In genomic region chr2:95017836-95018235, GRCh38 we compare ENCODE assay signal across 26 cellular contexts. TPM values are rescaled to one million over a fixed set of nuclear protein-coding genes. Genes with fewer than 3 reads are reported as not detected.
"Had no signal": no experiment of that assay in that cellular context is flagged by ENCODE, and none has a peak within 500 bp of the region (broad histone marks: within the 10 kb centered on the region; RNA-seq: fewer than 3 reads in every experiment).

No MANE protein-coding gene starts in this region.

- H3K4me3 Mint-ChIP-seq: endodermal cell; immature natural killer cell; naive B cell; nephron progenitor cell; stimulated activated naive B cell treated with anti-CD40 and anti-IgM and Interleukin-4, amounts not matched to agents 10 μg/mL and 1 μg/mL and 100 μg/mL, for 72 hours; stimulated activated naive CD8-positive, alpha-beta T cell treated with anti-CD3 and anti-CD28 coated beads, Interleukin-15, amount 100 ng/mL, for 72 hours had no signal

- H3K36me3 Mint-ChIP-seq: immature natural killer cell; naive B cell; stimulated activated naive B cell treated with anti-CD40 and anti-IgM and Interleukin-4, amounts not matched to agents 10 μg/mL and 1 μg/mL and 100 μg/mL, for 72 hours had no signal

- H3K27ac Mint-ChIP-seq: endodermal cell; immature natural killer cell; naive B cell; stimulated activated naive B cell treated with anti-CD40 and anti-IgM and Interleukin-4, amounts not matched to agents 10 μg/mL and 1 μg/mL and 100 μg/mL, for 72 hours had no signal

- H3K4me1 Mint-ChIP-seq: immature natural killer cell had no signal

- H3K27ac ChIP-seq: colonic mucosa, gastrocnemius medialis, pancreas, prostate gland, spleen, upper lobe of left lung, uterus had no signal

- DNase-seq: cerebellar nuclear complex; colonic mucosa; dermis blood vessel endothelial cell; effector CD4-positive, alpha-beta T cell; endodermal cell; gastrocnemius medialis; immature natural killer cell; left colon; left ventricle myocardium superior; mesendoderm; naive B cell; nephron progenitor cell; pancreas; spleen; stimulated activated CD4-positive, alpha-beta T cell treated with anti-CD3 and anti-CD28 coated beads, Interleukin-2, amount 100 ng/mL, for 24 hours; stimulated activated CD4-positive, alpha-beta T cell treated with anti-CD3 and anti-CD28 coated beads, Interleukin-4, amount 100 ng/mL, for 4 hours; stimulated activated naive B cell treated with anti-CD40 and anti-IgM and Interleukin-4, amounts not matched to agents 10 μg/mL and 1 μg/mL and 100 μg/mL, for 72 hours; stimulated activated naive CD8-positive, alpha-beta T cell treated with anti-CD3 and anti-CD28 coated beads, Interleukin-15, amount 100 ng/mL, for 72 hours; upper lobe of left lung; uterus had no signal

- H3K27me3 Mint-ChIP-seq: stimulated activated naive CD8-positive, alpha-beta T cell treated with anti-CD3 and anti-CD28 coated beads, Interleukin-15, amount 100 ng/mL, for 72 hours had no signal

- H3K9me3 ChIP-seq: colonic mucosa, gastrocnemius medialis, pancreas, prostate gland, spleen, upper lobe of left lung, uterus had no signal

- H3K9me3 Mint-ChIP-seq: endodermal cell; immature natural killer cell; naive B cell; nephron progenitor cell; stimulated activated naive B cell treated with anti-CD40 and anti-IgM and Interleukin-4, amounts not matched to agents 10 μg/mL and 1 μg/mL and 100 μg/mL, for 72 hours; stimulated activated naive CD8-positive, alpha-beta T cell treated with anti-CD3 and anti-CD28 coated beads, Interleukin-15, amount 100 ng/mL, for 72 hours had no signal

- H3K4me3 ChIP-seq: colonic mucosa, gastrocnemius medialis, pancreas, prostate gland, spleen, upper lobe of left lung, uterus had no signal

- H3K36me3 ChIP-seq: colonic mucosa, gastrocnemius medialis, pancreas, prostate gland, spleen, upper lobe of left lung, uterus had no signal

- H3K27me3 ChIP-seq: colonic mucosa, pancreas, upper lobe of left lung, uterus had no signal

- H3K4me1 ChIP-seq: colonic mucosa, gastrocnemius medialis, pancreas, prostate gland, uterus had no signal

RNA-seq across cellular contexts. Expression of gene MAL, which starts 7.7 kb away (rescaled TPM):
- total RNA-seq: endodermal cell, endothelial cell of umbilical vein, fibroblast of villous mesenchyme, lung microvascular endothelial cell, subcutaneous adipose tissue had no signal
- polyA plus RNA-seq: endothelial cell of umbilical vein, keratinocyte had no signal
